In genomic region chr1:236175642-236176336, GRCh38 we compare ENCODE assay signal across 13 cellular contexts. TPM values are rescaled to one million over a fixed set of nuclear protein-coding genes. Genes with fewer than 3 reads are reported as not detected.
A peak's percentile ranks its signal among the peaks of the same experiment; 100 is the strongest.
DNase-seq lines count a peak whose midpoint lies in the region; ATAC-seq and TF ChIP-seq lines count a peak whose summit lies in the region.
"Had no signal": no experiment of that assay in that cellular context is flagged by ENCODE, and none has a peak within 500 bp of the region (broad histone marks: within the 10 kb centered on the region; RNA-seq: fewer than 3 reads in every experiment).

No MANE protein-coding gene starts in this region.

- H3K36me3 ChIP-seq in WERI-Rb-1, result no peaks in the 10 kb centered on the region

- peaks cover 39% of the 10 kb centered on the region for H3K4me1 Mint-ChIP-seq in type B pancreatic cell (ENCODE audit: unreplicated experiment)
- H3K4me1 Mint-ChIP-seq: T-cell had no signal

- H3K27me3 Mint-ChIP-seq in type B pancreatic cell, result no peaks in the 10 kb centered on the region
- H3K27me3 Mint-ChIP-seq: activated CD8-positive, alpha-beta T cell treated with anti-CD3 and anti-CD28 coated beads for 36 hours; naive B cell; T-cell had no signal

- ATAC-seq in GM19328 (IDR thresholded peaks at IDR 0.05; ENCODE audit: unreplicated experiment) (peak; percentile 81), HG02759 (IDR thresholded peaks at IDR 0.05; ENCODE audit: unreplicated experiment) (peak; percentile 84)
- ATAC-seq: activated CD8-positive, alpha-beta T cell treated with anti-CD3 and anti-CD28 coated beads for 36 hours; T-cell had no signal

- TF ChIP-seq CTCF in type B pancreatic cell (conservative IDR thresholded peaks at IDR 0.05), result no peak
- TF ChIP-seq CTCF in WERI-Rb-1 (IDR thresholded peaks at IDR 0.05; ENCODE audit: low read depth, low read length), result no peak

- peaks cover 22% of the 10 kb centered on the region for H3K36me3 Mint-ChIP-seq in type B pancreatic cell

- peak overlapping the region; percentile 57 for H3K27ac Mint-ChIP-seq in type B pancreatic cell
- H3K27ac Mint-ChIP-seq: activated CD8-positive, alpha-beta T cell treated with anti-CD3 and anti-CD28 coated beads for 36 hours; T-cell had no signal

- DNase-seq in NCI-H2107 (lab: John Stamatoyannopoulos, UW), result peak; percentile 19
- DNase-seq in type B pancreatic cell (ENCODE audit: extremely low spot score, unreplicated experiment), result no peak
- DNase-seq in GOT3 (lab: John Stamatoyannopoulos, UW), result no peak
- no peak for DNase-seq in WERI-Rb-1
- DNase-seq in A172 (ENCODE audit: low spot score), result no peak
- DNase-seq: activated CD8-positive, alpha-beta T cell treated with anti-CD3 and anti-CD28 coated beads for 36 hours; aorta; naive B cell; NK-92 treated with Interleukin-12 subunit alpha and Interleukin-12 subunit beta, amount 100 ng/mL, for 24 hours; T-cell had no signal

- no peaks in the 10 kb centered on the region for H3K9me3 Mint-ChIP-seq in type B pancreatic cell
- H3K9me3 Mint-ChIP-seq: activated CD8-positive, alpha-beta T cell treated with anti-CD3 and anti-CD28 coated beads for 36 hours; naive B cell; T-cell had no signal

- no peak overlapping the region for H3K4me3 Mint-ChIP-seq in type B pancreatic cell
- H3K4me3 Mint-ChIP-seq: activated CD8-positive, alpha-beta T cell treated with anti-CD3 and anti-CD28 coated beads for 36 hours; T-cell had no signal

- H3K27ac ChIP-seq in WERI-Rb-1, result no peak overlapping the region
- H3K27ac ChIP-seq: HL-60 had no signal

- no peak overlapping the region for H3K4me3 ChIP-seq in WERI-Rb-1 (ENCODE audit: low read depth, low read length)

- H3K27me3 ChIP-seq in WERI-Rb-1 (ENCODE audit: insufficient read depth, low read depth, severe bottlenecking), result no peaks in the 10 kb centered on the region

- no peaks in the 10 kb centered on the region for H3K9me3 ChIP-seq in WERI-Rb-1 (ENCODE audit: severe bottlenecking)

RNA-seq across cellular contexts. Expression of gene GPR137B, which starts 33.5 kb away (rescaled TPM):
- 16.0 and 24.6 TPM in 2 replicates for total RNA-seq in type B pancreatic cell (ENCODE audit: low replicate concordance)
- total RNA-seq in A172 (2014; rRNA removed; shearing (Covaris generic)), result 10.3 and 17.4 TPM in 2 replicates
